ENCODE assay signal across 8 cellular contexts in the genomic region with DNA sequence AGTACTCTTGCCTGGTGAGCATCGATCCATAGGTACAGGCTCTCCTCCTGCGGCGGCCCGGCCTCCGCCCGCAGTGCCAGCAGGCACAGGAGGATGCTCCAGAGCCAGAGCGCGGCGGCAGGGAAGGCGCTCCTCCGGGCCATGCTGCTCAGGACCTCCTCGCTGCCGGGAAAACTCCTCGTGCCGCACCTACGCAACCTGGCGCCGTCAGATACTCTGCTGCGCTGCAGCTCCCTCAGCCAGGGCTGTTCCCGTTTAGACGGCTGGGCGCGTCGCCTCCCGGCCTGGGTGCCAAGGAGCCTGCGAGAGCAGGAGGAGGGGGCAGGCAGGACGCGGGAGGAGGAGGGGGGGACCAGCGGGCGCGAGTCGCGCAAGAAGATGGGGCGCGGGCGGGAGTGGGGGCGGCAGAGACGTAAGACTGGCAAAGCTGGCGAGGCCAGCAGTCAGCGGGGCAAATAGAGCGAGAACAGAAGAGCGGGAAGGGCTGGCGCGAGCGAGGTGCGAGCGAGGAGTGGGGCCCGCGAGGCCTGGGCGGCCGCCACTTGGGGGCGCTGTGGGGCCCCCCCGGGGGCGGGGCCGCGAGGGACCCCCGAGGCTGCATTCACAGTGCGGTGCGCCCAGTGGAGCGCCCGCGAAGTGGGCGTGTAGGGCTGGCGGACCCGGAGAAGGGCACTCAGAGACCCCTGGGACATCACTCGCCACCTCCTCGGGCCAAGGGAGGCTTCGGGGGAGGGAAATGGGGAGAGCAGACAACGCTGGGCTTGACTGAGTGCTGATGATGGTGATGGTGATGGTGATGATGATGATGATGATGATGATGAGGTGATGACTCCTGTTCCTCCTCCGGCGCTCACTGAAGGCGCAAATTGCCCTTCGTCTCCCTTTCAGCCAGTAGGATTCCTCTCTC. TPM values are rescaled to one million over a fixed set of nuclear protein-coding genes. Genes with fewer than 3 reads are reported as not detected.
DNase-seq lines count a peak whose midpoint lies in the region; ATAC-seq and TF ChIP-seq lines count a peak whose summit lies in the region.

A gene with protein sequence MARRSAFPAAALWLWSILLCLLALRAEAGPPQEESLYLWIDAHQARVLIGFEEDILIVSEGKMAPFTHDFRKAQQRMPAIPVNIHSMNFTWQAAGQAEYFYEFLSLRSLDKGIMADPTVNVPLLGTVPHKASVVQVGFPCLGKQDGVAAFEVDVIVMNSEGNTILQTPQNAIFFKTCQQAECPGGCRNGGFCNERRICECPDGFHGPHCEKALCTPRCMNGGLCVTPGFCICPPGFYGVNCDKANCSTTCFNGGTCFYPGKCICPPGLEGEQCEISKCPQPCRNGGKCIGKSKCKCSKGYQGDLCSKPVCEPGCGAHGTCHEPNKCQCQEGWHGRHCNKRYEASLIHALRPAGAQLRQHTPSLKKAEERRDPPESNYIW (minus strand): TSS at position 257 of the 907 bp plus-strand sequence. CDS start 114 bp downstream, at position 143.

- DNase-seq in AG09309 (ENCODE audit: low read depth), result no peak
- peak; percentile 18 for DNase-seq in M059J (ENCODE audit: low read depth)
- DNase-seq in activated T-cell treated with anti-CD3 and anti-CD28 coated beads, Interleukin-2, amount 50 U/mL, for 4 hours, result peak; percentile 13
- peak in 38 of 42 donors; percentile 17 to 78 (median 48) for DNase-seq in head of caudate nucleus
- DNase-seq in putamen (ENCODE audit: low spot score), result peak; percentile 27
- DNase-seq in T1000 (lab: John Stamatoyannopoulos, UW), result no peak

- TF ChIP-seq CTCF in AG09309 (IDR thresholded peaks at IDR 0.05; ENCODE audit: control insufficient read depth, insufficient read depth, low read depth, low read length, missing control alignments), result peak; percentile 4

- H3K9me3 Mint-ChIP-seq in activated T-cell treated with anti-CD3 and anti-CD28 coated beads, Interleukin-2, amount 50 U/mL, for 4 hours, result no peaks in the 10 kb centered on the region

- H3K27me3 Mint-ChIP-seq in activated T-cell treated with anti-CD3 and anti-CD28 coated beads, Interleukin-2, amount 50 U/mL, for 4 hours (ENCODE audit: low read depth), result peaks cover 45% of the 10 kb centered on the region

- peak within 1 kb of the TSS; percentile 44 for H3K4me3 Mint-ChIP-seq in activated T-cell treated with anti-CD3 and anti-CD28 coated beads, Interleukin-2, amount 50 U/mL, for 4 hours

- intact Hi-C loops in head of caudate nucleus (cut with DNase I), result loop anchor here (5.0 to 10.0 kb wide), 2 partner anchors 229 to 317 kb away; no protein-coding TSS in a partner anchor

- H3K4me3 ChIP-seq in AG09309 (ENCODE audit: control insufficient read depth, low read depth, low read length), result peak within 1 kb of the TSS; percentile 9

- no peaks in the 10 kb centered on the region for H3K36me3 Mint-ChIP-seq in activated T-cell treated with anti-CD3 and anti-CD28 coated beads, Interleukin-2, amount 50 U/mL, for 4 hours (ENCODE audit: insufficient read depth)

- H3K4me1 Mint-ChIP-seq in activated T-cell treated with anti-CD3 and anti-CD28 coated beads, Interleukin-2, amount 50 U/mL, for 4 hours (ENCODE audit: low read depth), result peaks cover 9% of the 10 kb centered on the region

- ATAC-seq in GM18907 (IDR thresholded peaks at IDR 0.05; ENCODE audit: unreplicated experiment) (peak; percentile 71), HG02884 (IDR thresholded peaks at IDR 0.05; ENCODE audit: unreplicated experiment) (no peak)
- ATAC-seq in activated T-cell treated with anti-CD3 and anti-CD28 coated beads, Interleukin-2, amount 50 U/mL, for 4 hours, result peak; percentile 74 to 84

RNA-seq across cellular contexts. Expression of the gene that starts here (rescaled TPM):
- 0.07 TPM in 1 of 2 replicates, not detected in the other for total RNA-seq in M059J (2014; rRNA removed; shearing (Covaris generic))
- total RNA-seq in activated T-cell treated with anti-CD3 and anti-CD28 coated beads, Interleukin-2, amount 50 U/mL, for 4 hours, result under 1 TPM in 1 of 3 donors, not detected in 2; 0.08 TPM

Comparison
In these comparisons a context has a peak if more than half of its experiments do, and no peak if none do; other contexts are left out.
1. Peak in DNase-seq in M059J; RNA of the gene not detected or under 1 TPM.
2. Peak in DNase-seq and ATAC-seq in activated T-cell treated with anti-CD3 and anti-CD28 coated beads, Interleukin-2, amount 50 U/mL, for 4 hours; RNA of the gene not detected or under 1 TPM.
3. DNase-seq: peak in head of caudate nucleus (38 of 42) and putamen (single experiment); none in AG09309 (single experiment) and T1000 (single experiment).